In genomic region chrX:23786268-23786815, GRCh38 we compare ENCODE assay signal across 1 cellular context.
A peak's percentile ranks its signal among the peaks of the same experiment; 100 is the strongest.
TF ChIP-seq lines count a peak whose summit lies in the region.

No MANE protein-coding gene starts in this region.

TF ChIP-seq in K562, 482 proteins besides CTCF, POLR2A, EP300 and RAD21:
- TF ChIP-seq PHB (CRISPR knock-in tag; IDR thresholded peaks at IDR 0.05), result no peak
- TF ChIP-seq CUX1 (CRISPR knock-in tag; IDR thresholded peaks at IDR 0.05), result no peak
- peak; percentile 41; the same call in 1 of the 2 replicates for TF ChIP-seq SUPT5H (IDR thresholded peaks at IDR 0.05)
- TF ChIP-seq NFYB (IDR thresholded peaks at IDR 0.05; ENCODE audit: extremely low read depth, insufficient read length), result no peak
- 0 out of 2 replicates have a peak, but pooled peaks have one; percentile 30 for TF ChIP-seq ZBTB26 (CRISPR knock-in tag; IDR thresholded peaks at IDR 0.05)
